8 cellular contexts compared by ENCODE assay signal in the genomic region with DNA sequence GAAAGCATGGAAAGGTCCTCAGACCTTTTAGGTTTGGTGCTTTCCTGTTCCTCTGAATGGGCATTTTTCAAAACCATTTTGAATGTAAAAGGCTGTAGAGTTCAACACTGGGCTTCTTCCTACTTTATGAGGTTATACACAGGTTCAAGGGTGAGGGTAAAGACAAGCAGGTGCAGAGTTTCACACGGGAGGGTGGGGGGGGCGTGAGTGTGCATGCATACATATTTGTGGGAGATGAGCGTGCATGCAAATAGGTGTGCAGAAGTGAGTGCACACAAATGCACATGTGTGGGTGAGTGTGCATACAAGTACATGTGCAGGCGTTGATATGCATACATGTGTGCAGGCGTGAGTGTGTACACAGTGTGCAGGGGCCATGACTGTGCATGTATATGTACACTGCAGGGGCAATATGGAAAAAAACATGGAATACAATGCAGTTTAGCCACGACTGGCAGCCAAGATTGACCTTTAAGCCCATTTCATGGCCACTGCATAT.
DNase-seq lines count a peak whose midpoint lies in the region; ATAC-seq lines count a peak whose summit lies in the region.

No MANE protein-coding gene starts in this region.

- no peaks in the 10 kb centered on the region for H3K9me3 Mint-ChIP-seq in activated CD4-positive, alpha-beta T cell treated with anti-CD3 and anti-CD28 coated beads, Interleukin-2, amount 10 ng/mL, durations not matched to agents 24 days and 14 days
- H3K9me3 Mint-ChIP-seq in activated T-helper 2 cell treated with anti-CD3 and anti-CD28 coated beads, Interferon-gamma antibody, Interleukin-2, Interleukin-4, amounts not matched to agents 10 μg/mL and 5 μg/mL and 100 μg/mL, durations not matched to agents 14 hours and 24 hours and 36 hours, result no peaks in the 10 kb centered on the region
- H3K9me3 Mint-ChIP-seq in stimulated activated effector memory CD8-positive, alpha-beta T cell treated with anti-CD3 and anti-CD28 coated beads, Interleukin-12 subunit alpha, Interleukin-12 subunit beta, amount 100 ng/mL, for 72 hours, result no peaks in the 10 kb centered on the region

- H3K4me1 Mint-ChIP-seq in activated CD4-positive, alpha-beta T cell treated with anti-CD3 and anti-CD28 coated beads, Interleukin-2, amount 10 ng/mL, durations not matched to agents 24 days and 14 days, result peaks cover 55% of the 10 kb centered on the region
- peaks cover 59% of the 10 kb centered on the region for H3K4me1 Mint-ChIP-seq in activated T-helper 2 cell treated with anti-CD3 and anti-CD28 coated beads, Interferon-gamma antibody, Interleukin-2, Interleukin-4, amounts not matched to agents 10 μg/mL and 5 μg/mL and 100 μg/mL, durations not matched to agents 14 hours and 24 hours and 36 hours (ENCODE audit: low read depth)
- H3K4me1 Mint-ChIP-seq in stimulated activated effector memory CD8-positive, alpha-beta T cell treated with anti-CD3 and anti-CD28 coated beads, Interleukin-12 subunit alpha, Interleukin-12 subunit beta, amount 100 ng/mL, for 72 hours, result peaks cover 75% of the 10 kb centered on the region

- intact Hi-C loops in activated CD4-positive, alpha-beta T cell treated with anti-CD3 and anti-CD28 coated beads, Interleukin-2, amount 10 ng/mL, durations not matched to agents 24 days and 14 days (cut with micrococcal nuclease), result loop anchor here (1.0 to 5.0 kb wide), 11 partner anchors 8 to 340 kb away; a partner anchor contains a TSS
- intact Hi-C loops in activated T-helper 2 cell treated with anti-CD3 and anti-CD28 coated beads, Interferon-gamma antibody, Interleukin-2, Interleukin-4, amounts not matched to agents 10 μg/mL and 5 μg/mL and 100 μg/mL, durations not matched to agents 14 hours and 24 hours and 36 hours (cut with micrococcal nuclease), result loop anchor here (1.0 to 10.0 kb wide), 7 partner anchors 16 to 533 kb away; no protein-coding TSS in a partner anchor

- peak; percentile 16 for ATAC-seq in HG03064 (IDR thresholded peaks at IDR 0.05; ENCODE audit: low read depth, unreplicated experiment)
- no peak for ATAC-seq in stimulated activated effector memory CD8-positive, alpha-beta T cell treated with anti-CD3 and anti-CD28 coated beads, Interleukin-12 subunit alpha, Interleukin-12 subunit beta, amount 100 ng/mL, for 72 hours

- H3K36me3 Mint-ChIP-seq in activated CD4-positive, alpha-beta T cell treated with anti-CD3 and anti-CD28 coated beads, Interleukin-2, amount 10 ng/mL, durations not matched to agents 24 days and 14 days (ENCODE audit: low read depth), result peaks cover 21% of the 10 kb centered on the region
- peaks cover 25% of the 10 kb centered on the region for H3K36me3 Mint-ChIP-seq in activated T-helper 2 cell treated with anti-CD3 and anti-CD28 coated beads, Interferon-gamma antibody, Interleukin-2, Interleukin-4, amounts not matched to agents 10 μg/mL and 5 μg/mL and 100 μg/mL, durations not matched to agents 14 hours and 24 hours and 36 hours (ENCODE audit: low read depth)
- peaks cover 36% of the 10 kb centered on the region for H3K36me3 Mint-ChIP-seq in stimulated activated effector memory CD8-positive, alpha-beta T cell treated with anti-CD3 and anti-CD28 coated beads, Interleukin-12 subunit alpha, Interleukin-12 subunit beta, amount 100 ng/mL, for 72 hours

- H3K27ac Mint-ChIP-seq in activated CD4-positive, alpha-beta T cell treated with anti-CD3 and anti-CD28 coated beads, Interleukin-2, amount 10 ng/mL, durations not matched to agents 24 days and 14 days, result peak overlapping the region; percentile 90
- H3K27ac Mint-ChIP-seq in activated T-helper 2 cell treated with anti-CD3 and anti-CD28 coated beads, Interferon-gamma antibody, Interleukin-2, Interleukin-4, amounts not matched to agents 10 μg/mL and 5 μg/mL and 100 μg/mL, durations not matched to agents 14 hours and 24 hours and 36 hours, result peak overlapping the region; percentile 98
- peak overlapping the region; percentile 94 for H3K27ac Mint-ChIP-seq in stimulated activated effector memory CD8-positive, alpha-beta T cell treated with anti-CD3 and anti-CD28 coated beads, Interleukin-12 subunit alpha, Interleukin-12 subunit beta, amount 100 ng/mL, for 72 hours

- H3K4me3 Mint-ChIP-seq in activated CD4-positive, alpha-beta T cell treated with anti-CD3 and anti-CD28 coated beads, Interleukin-2, amount 10 ng/mL, durations not matched to agents 24 days and 14 days, result peak overlapping the region; percentile 79
- H3K4me3 Mint-ChIP-seq in activated T-helper 2 cell treated with anti-CD3 and anti-CD28 coated beads, Interferon-gamma antibody, Interleukin-2, Interleukin-4, amounts not matched to agents 10 μg/mL and 5 μg/mL and 100 μg/mL, durations not matched to agents 14 hours and 24 hours and 36 hours (ENCODE audit: low read depth), result peak overlapping the region; percentile 72
- H3K4me3 Mint-ChIP-seq in stimulated activated effector memory CD8-positive, alpha-beta T cell treated with anti-CD3 and anti-CD28 coated beads, Interleukin-12 subunit alpha, Interleukin-12 subunit beta, amount 100 ng/mL, for 72 hours, result peak overlapping the region; percentile 69

- no peaks in the 10 kb centered on the region for H3K27me3 Mint-ChIP-seq in activated CD4-positive, alpha-beta T cell treated with anti-CD3 and anti-CD28 coated beads, Interleukin-2, amount 10 ng/mL, durations not matched to agents 24 days and 14 days
- no peaks in the 10 kb centered on the region for H3K27me3 Mint-ChIP-seq in activated T-helper 2 cell treated with anti-CD3 and anti-CD28 coated beads, Interferon-gamma antibody, Interleukin-2, Interleukin-4, amounts not matched to agents 10 μg/mL and 5 μg/mL and 100 μg/mL, durations not matched to agents 14 hours and 24 hours and 36 hours (ENCODE audit: low read depth)

- no peak for DNase-seq in activated CD4-positive, alpha-beta T cell treated with anti-CD3 and anti-CD28 coated beads, Interleukin-2, amount 10 ng/mL, durations not matched to agents 24 days and 14 days
- DNase-seq in activated CD4-positive, alpha-beta T cell treated with anti-CD3 and anti-CD28 coated beads for 48 hours, result no peak
- DNase-seq in activated T-helper 2 cell treated with anti-CD3 and anti-CD28 coated beads, Interferon-gamma antibody, Interleukin-2, Interleukin-4, amounts not matched to agents 10 μg/mL and 5 μg/mL and 100 μg/mL, durations not matched to agents 14 hours and 24 hours and 36 hours (ENCODE audit: low spot score), result no peak
- no peak for DNase-seq in stimulated activated effector memory CD8-positive, alpha-beta T cell treated with anti-CD3 and anti-CD28 coated beads, Interleukin-12 subunit alpha, Interleukin-12 subunit beta, amount 100 ng/mL, for 72 hours (ENCODE audit: low spot score in 2 of 2)
- DNase-seq in COR-L47 (lab: John Stamatoyannopoulos, UW) (no peak), DMS53 treated with DMSO at 0.1 percent for 48 hours (lab: John Stamatoyannopoulos, UW; ENCODE audit: unreplicated experiment) (no peak), SK-N-DZ (ENCODE audit: low spot score) (no peak)
